Comparison of ENCODE assay signal across 9 cellular contexts in the genomic region with DNA sequence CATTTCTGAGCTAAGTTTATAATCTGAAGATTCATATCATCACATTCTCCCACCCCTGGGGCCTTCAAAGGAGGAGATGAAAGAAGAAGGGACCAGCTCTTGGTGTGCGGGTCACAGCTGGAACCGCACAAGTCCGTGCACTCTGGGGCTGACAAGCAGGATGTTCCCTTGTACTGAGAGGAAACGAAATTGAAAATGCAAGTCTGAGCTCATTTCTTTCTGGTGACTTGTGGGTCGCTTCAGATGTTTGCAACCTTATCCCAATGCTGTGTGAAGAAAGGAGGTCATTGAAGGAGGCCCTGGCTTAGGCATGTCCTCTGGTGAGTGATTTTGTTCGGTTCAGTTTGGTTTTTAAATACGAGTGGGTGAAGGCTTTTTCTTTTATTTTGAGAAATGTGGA. TPM values are rescaled to one million over a fixed set of nuclear protein-coding genes. Genes with fewer than 3 reads are reported as not detected.
DNase-seq lines count a peak whose midpoint lies in the region; ATAC-seq and TF ChIP-seq lines count a peak whose summit lies in the region.
"Had no signal": no experiment of that assay in that cellular context is flagged by ENCODE, and none has a peak within 500 bp of the region (broad histone marks: within the 10 kb centered on the region; RNA-seq: fewer than 3 reads in every experiment).

No MANE protein-coding gene starts in this region.

- no peaks in the 10 kb centered on the region for H3K27me3 ChIP-seq in PC-3 (ENCODE audit: low read length)

- peaks cover 0 to 6% (median 0%) of the 10 kb centered on the region in 3 donors for H3K9me3 Mint-ChIP-seq in T-cell
- peaks cover 0 to 7% of the 10 kb centered on the region in 2 donors for H3K9me3 Mint-ChIP-seq in stimulated activated naive B cell treated with anti-CD40 and anti-IgM and Interleukin-4, amounts not matched to agents 10 μg/mL and 1 μg/mL and 100 μg/mL, for 72 hours

- peaks cover 85% of the 10 kb centered on the region for H3K79me2 ChIP-seq in PC-3 (ENCODE audit: low read length)

- no peak overlapping the region for H3K4me3 ChIP-seq in PC-3 (ENCODE audit: low read length)

- H3F3A ChIP-seq in PC-3 (ENCODE audit: low read length, unreplicated experiment), result no peaks in the 10 kb centered on the region

- peaks cover 60 to 80% (median 62%) of the 10 kb centered on the region in 3 donors for H3K4me1 Mint-ChIP-seq in T-cell
- peaks cover 75 to 99% of the 10 kb centered on the region in 2 donors for H3K4me1 Mint-ChIP-seq in stimulated activated naive B cell treated with anti-CD40 and anti-IgM and Interleukin-4, amounts not matched to agents 10 μg/mL and 1 μg/mL and 100 μg/mL, for 72 hours

- DNase-seq in T-cell, result peak in 17 of 34 experiments; percentile 4 to 44 (median 14)
- DNase-seq in fibroblast of peridontal ligament (ENCODE audit: extremely low read depth), result peak; percentile 52
- DNase-seq in stimulated activated naive B cell treated with anti-CD40 and anti-IgM and Interleukin-4, amounts not matched to agents 10 μg/mL and 1 μg/mL and 100 μg/mL, for 72 hours, result peak; percentile 36
- DNase-seq in NCI-H345 treated with DMSO at 0.1 percent for 48 hours (lab: John Stamatoyannopoulos, UW; ENCODE audit: unreplicated experiment), result no peak
- DNase-seq in NCI-H748 treated with DMSO at 0.1 percent for 48 hours (lab: John Stamatoyannopoulos, UW), result no peak
- no peak for DNase-seq in PC-3

- H3K9me3 ChIP-seq in PC-3 (ENCODE audit: low read length), result no peaks in the 10 kb centered on the region

- ATAC-seq in GM18907 (IDR thresholded peaks at IDR 0.05; ENCODE audit: unreplicated experiment) (peak; percentile 72), HG02884 (IDR thresholded peaks at IDR 0.05; ENCODE audit: unreplicated experiment) (peak; percentile 73), T-cell (replicated peaks in 1 of 4) (peak; percentile 62 to 80 (median 78)), PC-3 (no peak)
- ATAC-seq in stimulated activated naive B cell treated with anti-CD40 and anti-IgM and Interleukin-4, amounts not matched to agents 10 μg/mL and 1 μg/mL and 100 μg/mL, for 72 hours (replicated peaks), result peak; percentile 63 to 73

- POLR2A ChIA-PET in T-cell (lab: Charles Lee) (no interaction called here), PC-3 (lab: Charles Lee; ENCODE audit: unreplicated experiment) (no interaction called here)

- peak overlapping the region; percentile 74 to 87 (median 75) for H3K4me3 Mint-ChIP-seq in T-cell
- H3K4me3 Mint-ChIP-seq in stimulated activated naive B cell treated with anti-CD40 and anti-IgM and Interleukin-4, amounts not matched to agents 10 μg/mL and 1 μg/mL and 100 μg/mL, for 72 hours, result peak overlapping the region; percentile 78 to 82

- H2AFZ ChIP-seq in PC-3 (ENCODE audit: low read length), result no peak overlapping the region

- no TSS peak for BruUV-seq in PC-3 (replicated peaks; lab: Mats Ljungman, UMichigan)

- no peaks in the 10 kb centered on the region for H3K9me2 ChIP-seq in PC-3 (replicated peaks; ENCODE audit: low read length)

- H3K36me3 Mint-ChIP-seq in T-cell, result peaks cover 10% of the 10 kb centered on the region
- H3K36me3 Mint-ChIP-seq in stimulated activated naive B cell treated with anti-CD40 and anti-IgM and Interleukin-4, amounts not matched to agents 10 μg/mL and 1 μg/mL and 100 μg/mL, for 72 hours, result peaks cover 63 to 81% of the 10 kb centered on the region in 2 donors

- no peak overlapping the region for H3K27ac ChIP-seq in PC-3 (ENCODE audit: low read length)

- H3K9ac ChIP-seq in PC-3 (ENCODE audit: low read length), result no peak overlapping the region

- TF ChIP-seq CTCF in PC-3 (conservative IDR thresholded peaks at IDR 0.05; ENCODE audit: low read depth, low read length), result no peak

- CTCF ChIA-PET in T-cell (lab: Charles Lee) (interaction anchor here (1.1 to 1.5 kb wide), 5 partner anchors 9 to 266 kb away, joined by 3 to 8 read pairs (median 4); no protein-coding TSS in a partner anchor), PC-3 (lab: Charles Lee) (no interaction called here)

- no peak overlapping the region for H3K4me2 ChIP-seq in PC-3 (ENCODE audit: low read length)

- peak overlapping the region; percentile 94 to 95 for H3K27ac Mint-ChIP-seq in T-cell
- H3K27ac Mint-ChIP-seq in stimulated activated naive B cell treated with anti-CD40 and anti-IgM and Interleukin-4, amounts not matched to agents 10 μg/mL and 1 μg/mL and 100 μg/mL, for 72 hours, result peak overlapping the region; percentile 92

- intact Hi-C loops in PC-3 (cut with micrococcal nuclease), result loop anchor here (10.0 kb wide), 1 partner anchor 164 kb away; no protein-coding TSS in a partner anchor

- no peaks in the 10 kb centered on the region for H3K36me3 ChIP-seq in PC-3 (ENCODE audit: low read depth, low read length)

- H4K20me1 ChIP-seq in PC-3 (ENCODE audit: low read length), result peaks cover 35% of the 10 kb centered on the region; the same call in 1 of the 2 replicates

- H3K27me3 Mint-ChIP-seq in T-cell, result no peaks in the 10 kb centered on the region
- no peaks in the 10 kb centered on the region for H3K27me3 Mint-ChIP-seq in stimulated activated naive B cell treated with anti-CD40 and anti-IgM and Interleukin-4, amounts not matched to agents 10 μg/mL and 1 μg/mL and 100 μg/mL, for 72 hours

- 0 out of 2 replicates have a peak, but pooled peaks cover 3% of the 10 kb centered on the region for H3K4me1 ChIP-seq in PC-3 (ENCODE audit: insufficient read depth, low read length)

RNA-seq across cellular contexts. Expression of a gene that starts 59.6 kb away (rescaled TPM):
- total RNA-seq in T-cell, result under 1 TPM in 3 of 5 donors, not detected in 2; 0.09 to 0.10 (median 0.09) TPM
- 0.95 and 1.4 TPM in 2 replicates for total RNA-seq in PC-3 (2014; rRNA removed)
- total RNA-seq: myocyte had no signal

Comparison
In these comparisons a context has a peak if more than half of its experiments do, and no peak if none do; other contexts are left out.
1. DNase-seq: peak in fibroblast of peridontal ligament (single experiment) and stimulated activated naive B cell treated with anti-CD40 and anti-IgM and Interleukin-4, amounts not matched to agents 10 μg/mL and 1 μg/mL and 100 μg/mL, for 72 hours (single experiment); none in NCI-H345 treated with DMSO at 0.1 percent for 48 hours (single experiment), NCI-H748 treated with DMSO at 0.1 percent for 48 hours (single experiment) and PC-3 (single experiment).